Comparison of ENCODE assay signal across 15 cellular contexts in the genomic region with DNA sequence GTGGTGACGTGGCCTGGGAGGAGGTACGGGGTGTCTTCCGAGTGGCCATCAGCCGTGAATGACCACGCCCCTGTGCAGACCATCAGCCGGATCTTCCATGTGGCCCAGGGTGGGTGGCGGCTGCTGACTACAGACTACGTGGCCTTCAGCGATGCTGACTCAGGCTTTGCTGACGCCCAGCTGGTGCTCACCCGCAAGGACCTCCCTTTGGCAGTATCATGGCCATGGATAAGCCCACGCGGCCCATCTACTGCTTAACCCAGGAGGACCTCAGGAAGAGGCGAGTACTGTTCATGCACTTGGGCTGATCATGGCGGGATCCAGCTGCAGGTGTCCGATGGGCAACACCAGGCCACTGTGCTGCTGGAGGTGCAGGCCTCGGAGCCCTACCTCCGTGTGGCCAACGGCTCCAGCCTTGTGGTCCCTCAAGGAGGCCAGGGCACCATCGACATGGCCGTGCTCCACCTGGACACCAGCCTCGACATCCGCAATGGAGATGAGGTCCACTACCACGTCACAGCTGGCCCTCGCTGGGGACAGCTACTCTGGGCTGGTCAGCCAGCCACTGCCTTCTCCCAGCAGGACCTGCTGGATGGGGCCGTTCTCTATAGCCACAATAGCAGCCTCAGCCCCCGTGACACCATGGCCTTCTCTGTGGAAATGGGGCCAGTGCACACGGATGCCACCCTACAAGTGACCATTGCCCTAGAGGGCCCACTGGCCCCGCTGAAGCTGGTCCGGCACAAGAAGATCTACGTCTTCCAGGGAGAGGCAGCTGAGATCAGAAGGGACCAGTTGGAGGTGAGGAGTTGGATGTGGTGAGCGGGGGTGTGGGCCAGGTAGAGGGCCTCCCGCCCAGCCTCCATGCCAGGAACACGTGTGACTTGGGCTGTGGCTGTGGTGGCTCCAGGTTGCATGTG.
"Had no signal": no experiment of that assay in that cellular context is flagged by ENCODE, and none has a peak within 500 bp of the region (broad histone marks: within the 10 kb centered on the region; RNA-seq: fewer than 3 reads in every experiment).

No MANE protein-coding gene starts in this region.

- H3K9me3 ChIP-seq: body of pancreas, SK-N-SH, transverse colon had no signal

- DNase-seq: activated CD4-positive, alpha-beta T cell treated with anti-CD3 and anti-CD28 coated beads, Interleukin-2, amount 50 U/mL, for 1 hour; amniotic stem cell; central memory CD4-positive, alpha-beta T cell; effector CD8-positive, alpha-beta T cell; foreskin keratinocyte; mammary epithelial cell; SK-N-SH; stimulated activated CD4-positive, alpha-beta T cell treated with anti-CD3 and anti-CD28 coated beads, Interleukin-4, amount 100 ng/mL, for 24 hours; stimulated activated naive CD4-positive, alpha-beta T cell; T-cell; T-helper 9 cell; transverse colon had no signal

- H3K4me2 ChIP-seq: SK-N-SH had no signal

- ATAC-seq: body of pancreas, foreskin keratinocyte, T-cell had no signal

- H3K9ac ChIP-seq: parathyroid adenoma, SK-N-SH had no signal

- H3K27ac ChIP-seq: body of pancreas, foreskin keratinocyte, parathyroid adenoma, skin epidermis, transverse colon had no signal

- H3K4me1 ChIP-seq: body of pancreas, foreskin keratinocyte, parathyroid adenoma, transverse colon had no signal

- H3K36me3 ChIP-seq: transverse colon had no signal

- H3K4me3 ChIP-seq: body of pancreas, skin epidermis, transverse colon had no signal

- H3K27me3 ChIP-seq: body of pancreas had no signal

- H2AFZ ChIP-seq: parathyroid adenoma had no signal
